In genomic region chr12:79934309-79935020, GRCh38 we compare ENCODE assay signal across 8 cellular contexts. TPM values are rescaled to one million over a fixed set of nuclear protein-coding genes. Genes with fewer than 3 reads are reported as not detected.
DNase-seq lines count a peak whose midpoint lies in the region; ATAC-seq and TF ChIP-seq lines count a peak whose summit lies in the region.

No MANE protein-coding gene starts in this region.

- POLR2A ChIA-PET in Panc1 (lab: Charles Lee) = no interaction called here

- BruUV-seq in Panc1 (replicated peaks; lab: Mats Ljungman, UMichigan) = no TSS peak

- H3K27me3 ChIP-seq in Panc1 (ENCODE audit: control insufficient read depth, insufficient read depth, low read length) (no peaks in the 10 kb centered on the region), left ventricle myocardium inferior (ENCODE audit: low read depth) (no peaks in the 10 kb centered on the region), rectal smooth muscle tissue (ENCODE audit: control insufficient read depth, insufficient read depth, low read length) (no peaks in the 10 kb centered on the region)

- intact Hi-C loops in Panc1 (cut with micrococcal nuclease; ENCODE audit: unreplicated experiment) (no loop called here), left ventricle myocardium inferior (cut with micrococcal nuclease) (loop anchor here (10.0 kb wide), 2 partner anchors 120 to 250 kb away; no protein-coding TSS in a partner anchor)

- no peaks in the 10 kb centered on the region for H3K36me3 Mint-ChIP-seq in activated naive CD8-positive, alpha-beta T cell treated with anti-CD3 and anti-CD28 coated beads, Interleukin-2, amount 50 U/mL, for 24 hours (ENCODE audit: low read depth)

- TF ChIP-seq CTCF in Panc1 (IDR thresholded peaks at IDR 0.05) (no peak), left ventricle myocardium inferior (IDR thresholded peaks at IDR 0.05; ENCODE audit: borderline replicate concordance) (no peak)

- H3K4me1 Mint-ChIP-seq in activated naive CD8-positive, alpha-beta T cell treated with anti-CD3 and anti-CD28 coated beads, Interleukin-2, amount 50 U/mL, for 24 hours = peaks cover 42% of the 10 kb centered on the region

- peak overlapping the region; percentile 93 for H3K4me3 Mint-ChIP-seq in activated naive CD8-positive, alpha-beta T cell treated with anti-CD3 and anti-CD28 coated beads, Interleukin-2, amount 50 U/mL, for 24 hours

- no peaks in the 10 kb centered on the region for H3K9me3 Mint-ChIP-seq in activated naive CD8-positive, alpha-beta T cell treated with anti-CD3 and anti-CD28 coated beads, Interleukin-2, amount 50 U/mL, for 24 hours

- H3K27ac ChIP-seq in Panc1 (ENCODE audit: low read length) = peak overlapping the region; percentile 99
- H3K27ac ChIP-seq in left ventricle myocardium inferior (replicated peaks) = peak overlapping the region; percentile 96
- peak overlapping the region; percentile 99 for H3K27ac ChIP-seq in rectal smooth muscle tissue (ENCODE audit: low read depth, low read length)

- H3K27me3 Mint-ChIP-seq in activated naive CD8-positive, alpha-beta T cell treated with anti-CD3 and anti-CD28 coated beads, Interleukin-2, amount 50 U/mL, for 24 hours = no peaks in the 10 kb centered on the region

- peak overlapping the region; percentile 97 for H3K27ac Mint-ChIP-seq in activated naive CD8-positive, alpha-beta T cell treated with anti-CD3 and anti-CD28 coated beads, Interleukin-2, amount 50 U/mL, for 24 hours

- H3K4me3 ChIP-seq in Panc1 (ENCODE audit: low read depth in 2 of 2, low read length in 2 of 2) = peak overlapping the region; percentile 98
- H3K4me3 ChIP-seq in left ventricle myocardium inferior = peak overlapping the region; percentile 92
- peak overlapping the region; percentile 99 for H3K4me3 ChIP-seq in rectal smooth muscle tissue (ENCODE audit: low read length)

- ATAC-seq in GM18867 (IDR thresholded peaks at IDR 0.05; ENCODE audit: unreplicated experiment) (peak; percentile 11), HG03108 (IDR thresholded peaks at IDR 0.05; ENCODE audit: unreplicated experiment) (peak; percentile 14), Panc1 (peak; percentile 38)
- ATAC-seq in activated naive CD8-positive, alpha-beta T cell treated with anti-CD3 and anti-CD28 coated beads, Interleukin-2, amount 50 U/mL, for 24 hours = peak; percentile 18

- H3K9ac ChIP-seq in rectal smooth muscle tissue (ENCODE audit: low read length) = peak overlapping the region; percentile 98

- H3K9me3 ChIP-seq in Panc1 (ENCODE audit: control insufficient read depth, insufficient read depth, low read depth, low read length) (no peaks in the 10 kb centered on the region), left ventricle myocardium inferior (replicated peaks) (no peaks in the 10 kb centered on the region)

- in situ Hi-C loops in Panc1 (cut with HindIII; ENCODE audit: low pct_unique_long_range_greater_than_20kb, low sequenced_read_pairs) = no loop called here

- DNase-seq in AG08396 (ENCODE audit: low spot score) = peak; percentile 32
- DNase-seq in Panc1 (ENCODE audit: low read depth, low spot score) = no peak
- DNase-seq in activated naive CD8-positive, alpha-beta T cell treated with anti-CD3 and anti-CD28 coated beads, Interleukin-2, amount 50 U/mL, for 24 hours = peak; percentile 56
- DNase-seq in left ventricle myocardium inferior = no peak
- DNase-seq in kidney glomerular epithelial cell (lab: John Stamatoyannopoulos, UW) = no peak

- peaks cover 23% of the 10 kb centered on the region for H3K4me1 ChIP-seq in Panc1 (ENCODE audit: control insufficient read depth, insufficient read depth, low read length)
- H3K4me1 ChIP-seq in left ventricle myocardium inferior = peaks cover 70% of the 10 kb centered on the region
- peaks cover 4% of the 10 kb centered on the region for H3K4me1 ChIP-seq in rectal smooth muscle tissue (ENCODE audit: control insufficient read depth, insufficient read depth, low read length)

- CTCF ChIA-PET in Panc1 (lab: Charles Lee) = no interaction called here

- H3K36me3 ChIP-seq in Panc1 (ENCODE audit: control insufficient read depth, insufficient read depth, low read length) = peaks cover 11% of the 10 kb centered on the region
- H3K36me3 ChIP-seq in left ventricle myocardium inferior = no peaks in the 10 kb centered on the region
- no peaks in the 10 kb centered on the region for H3K36me3 ChIP-seq in rectal smooth muscle tissue (ENCODE audit: control insufficient read depth, insufficient read depth, low read length)

RNA-seq across cellular contexts. Expression of gene PPP1R12A, which starts 0.4 kb away (rescaled TPM):
- total RNA-seq in Panc1 (2021; ENCODE audit: unreplicated experiment) (61.6 TPM), left ventricle myocardium inferior (42.8 TPM)
- polyA plus RNA-seq in Panc1 (2012; ENCODE audit: insufficient read length) = 21.2 TPM

Comparison
In these comparisons a context has a peak if more than half of its experiments do, and no peak if none do; other contexts are left out.
1. DNase-seq: peak in AG08396 (single experiment) and activated naive CD8-positive, alpha-beta T cell treated with anti-CD3 and anti-CD28 coated beads, Interleukin-2, amount 50 U/mL, for 24 hours (single experiment); none in Panc1 (single experiment), left ventricle myocardium inferior (single experiment) and kidney glomerular epithelial cell (single experiment).
2. Peak in every context shown above with its lines, with median percentiles within 50 percentile points of each other: ATAC-seq, H3K27ac ChIP-seq and H3K4me3 ChIP-seq.